In the genomic region with DNA sequence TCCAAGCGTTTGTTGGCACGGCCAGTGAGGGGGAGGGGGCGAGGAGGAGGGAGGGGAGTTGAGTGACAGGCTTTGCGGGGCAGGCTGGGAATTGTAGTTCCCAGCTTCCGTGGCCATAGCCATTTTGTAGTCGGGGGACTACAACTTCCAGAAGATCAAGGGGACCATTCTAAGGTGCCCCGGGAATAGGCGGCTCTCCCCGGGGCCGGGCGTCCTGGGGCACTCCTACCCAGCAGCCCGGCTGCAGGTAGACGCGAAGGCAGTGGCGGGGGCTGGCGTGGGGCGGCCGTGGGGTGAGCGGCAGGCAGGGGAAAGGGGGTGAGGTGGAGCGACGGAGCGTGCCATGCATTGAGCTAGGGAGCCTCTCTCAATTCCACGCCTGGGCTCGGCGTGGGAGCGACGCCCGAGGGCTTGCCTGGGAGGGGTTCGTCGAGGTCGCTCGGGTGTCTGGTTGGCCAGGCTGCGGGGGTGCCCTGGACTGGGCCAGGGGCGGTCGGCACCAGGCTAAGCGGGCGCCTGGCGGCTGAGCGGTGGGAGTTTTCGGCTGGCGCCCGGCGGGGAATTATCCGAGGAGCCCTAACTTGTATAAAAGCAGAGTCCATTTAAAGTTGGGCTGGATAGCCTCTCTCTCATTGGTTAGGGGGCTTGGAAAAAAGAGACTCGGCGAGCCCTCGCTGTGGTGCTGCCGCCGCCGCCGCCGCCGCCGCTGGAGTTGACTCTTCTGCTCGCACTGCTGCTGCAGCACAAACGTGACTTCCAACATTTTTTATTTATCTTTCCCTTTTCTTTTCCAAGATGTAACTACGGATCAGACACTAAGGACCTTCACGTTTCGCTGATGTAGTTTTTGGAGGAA, we compare ENCODE assay signal across 1 cellular context.
TF ChIP-seq lines count a peak whose summit lies in the region.

A gene (plus strand): TSS at position 709 of the 856 bp plus-strand sequence. CDS start 471 bp downstream, outside the sequence.

TF ChIP-seq in HepG2, 621 proteins besides CTCF, POLR2A, EP300 and RAD21 (continued from another document and continues in another):
- TF ChIP-seq, protein P1, sequence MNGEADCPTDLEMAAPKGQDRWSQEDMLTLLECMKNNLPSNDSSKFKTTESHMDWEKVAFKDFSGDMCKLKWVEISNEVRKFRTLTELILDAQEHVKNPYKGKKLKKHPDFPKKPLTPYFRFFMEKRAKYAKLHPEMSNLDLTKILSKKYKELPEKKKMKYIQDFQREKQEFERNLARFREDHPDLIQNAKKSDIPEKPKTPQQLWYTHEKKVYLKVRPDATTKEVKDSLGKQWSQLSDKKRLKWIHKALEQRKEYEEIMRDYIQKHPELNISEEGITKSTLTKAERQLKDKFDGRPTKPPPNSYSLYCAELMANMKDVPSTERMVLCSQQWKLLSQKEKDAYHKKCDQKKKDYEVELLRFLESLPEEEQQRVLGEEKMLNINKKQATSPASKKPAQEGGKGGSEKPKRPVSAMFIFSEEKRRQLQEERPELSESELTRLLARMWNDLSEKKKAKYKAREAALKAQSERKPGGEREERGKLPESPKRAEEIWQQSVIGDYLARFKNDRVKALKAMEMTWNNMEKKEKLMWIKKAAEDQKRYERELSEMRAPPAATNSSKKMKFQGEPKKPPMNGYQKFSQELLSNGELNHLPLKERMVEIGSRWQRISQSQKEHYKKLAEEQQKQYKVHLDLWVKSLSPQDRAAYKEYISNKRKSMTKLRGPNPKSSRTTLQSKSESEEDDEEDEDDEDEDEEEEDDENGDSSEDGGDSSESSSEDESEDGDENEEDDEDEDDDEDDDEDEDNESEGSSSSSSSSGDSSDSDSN (CRISPR knock-in tag; IDR thresholded peaks at IDR 0.05): peak; percentile 97
- TF ChIP-seq, protein P2, sequence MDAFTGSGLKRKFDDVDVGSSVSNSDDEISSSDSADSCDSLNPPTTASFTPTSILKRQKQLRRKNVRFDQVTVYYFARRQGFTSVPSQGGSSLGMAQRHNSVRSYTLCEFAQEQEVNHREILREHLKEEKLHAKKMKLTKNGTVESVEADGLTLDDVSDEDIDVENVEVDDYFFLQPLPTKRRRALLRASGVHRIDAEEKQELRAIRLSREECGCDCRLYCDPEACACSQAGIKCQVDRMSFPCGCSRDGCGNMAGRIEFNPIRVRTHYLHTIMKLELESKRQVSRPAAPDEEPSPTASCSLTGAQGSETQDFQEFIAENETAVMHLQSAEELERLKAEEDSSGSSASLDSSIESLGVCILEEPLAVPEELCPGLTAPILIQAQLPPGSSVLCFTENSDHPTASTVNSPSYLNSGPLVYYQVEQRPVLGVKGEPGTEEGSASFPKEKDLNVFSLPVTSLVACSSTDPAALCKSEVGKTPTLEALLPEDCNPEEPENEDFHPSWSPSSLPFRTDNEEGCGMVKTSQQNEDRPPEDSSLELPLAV (CRISPR knock-in tag; conservative IDR thresholded peaks at IDR 0.05; ENCODE audit: low read depth): no peak
- TF ChIP-seq NCOA2 (CRISPR knock-in tag; IDR thresholded peaks at IDR 0.05): no peak
- peak; percentile 10; the same call in 1 of the 2 replicates for TF ChIP-seq YEATS2 (CRISPR knock-in tag; IDR thresholded peaks at IDR 0.05; ENCODE audit: borderline replicate concordance)
- TF ChIP-seq ZNF720 (CRISPR knock-in tag; IDR thresholded peaks at IDR 0.05): no peak
- 0 out of 2 replicates have a peak, but pooled peaks have one; percentile 47 for TF ChIP-seq ZNF607 (CRISPR knock-in tag; IDR thresholded peaks at IDR 0.05; ENCODE audit: borderline replicate concordance)
- TF ChIP-seq U2AF2 (IDR thresholded peaks at IDR 0.05; ENCODE audit: low read depth, low read length): 0 out of 2 replicates have a peak, but pooled peaks have one; percentile 34
- 0 out of 2 replicates have a peak, but pooled peaks have one; percentile 29 for TF ChIP-seq ZNF546 (CRISPR knock-in tag; conservative IDR thresholded peaks at IDR 0.05)
- no peak for TF ChIP-seq FOXA1 (IDR thresholded peaks at IDR 0.05)
- TF ChIP-seq FOXA1 (CRISPR knock-in tag; IDR thresholded peaks at IDR 0.05): no peak; the same call in 1 of the 2 replicates
- TF ChIP-seq MIER3 (CRISPR knock-in tag; IDR thresholded peaks at IDR 0.05; ENCODE audit: borderline replicate concordance): peak; percentile 26; the same call in 1 of the 2 replicates
- TF ChIP-seq ZNF577 (CRISPR knock-in tag; IDR thresholded peaks at IDR 0.05; ENCODE audit: borderline replicate concordance, low read depth): peak; percentile 92; the same call in 1 of the 2 replicates
- TF ChIP-seq RBM22 (optimal IDR thresholded peaks at IDR 0.05; ENCODE audit: low read length): no peak
- no peak for TF ChIP-seq KLF15 (CRISPR knock-in tag; IDR thresholded peaks at IDR 0.05; ENCODE audit: borderline replicate concordance)
- peak; percentile 92 for TF ChIP-seq ZNF670 (CRISPR knock-in tag; IDR thresholded peaks at IDR 0.05; ENCODE audit: borderline replicate concordance)
- peak; percentile 92 for TF ChIP-seq PHF21A (CRISPR knock-in tag; IDR thresholded peaks at IDR 0.05)
- TF ChIP-seq TBX3 (IDR thresholded peaks at IDR 0.05; ENCODE audit: borderline replicate concordance): 0 out of 2 replicates have a peak, but pooled peaks have one; percentile 50
- TF ChIP-seq GPN1 (CRISPR knock-in tag; IDR thresholded peaks at IDR 0.05; ENCODE audit: borderline replicate concordance): no peak
- TF ChIP-seq, protein P3, sequence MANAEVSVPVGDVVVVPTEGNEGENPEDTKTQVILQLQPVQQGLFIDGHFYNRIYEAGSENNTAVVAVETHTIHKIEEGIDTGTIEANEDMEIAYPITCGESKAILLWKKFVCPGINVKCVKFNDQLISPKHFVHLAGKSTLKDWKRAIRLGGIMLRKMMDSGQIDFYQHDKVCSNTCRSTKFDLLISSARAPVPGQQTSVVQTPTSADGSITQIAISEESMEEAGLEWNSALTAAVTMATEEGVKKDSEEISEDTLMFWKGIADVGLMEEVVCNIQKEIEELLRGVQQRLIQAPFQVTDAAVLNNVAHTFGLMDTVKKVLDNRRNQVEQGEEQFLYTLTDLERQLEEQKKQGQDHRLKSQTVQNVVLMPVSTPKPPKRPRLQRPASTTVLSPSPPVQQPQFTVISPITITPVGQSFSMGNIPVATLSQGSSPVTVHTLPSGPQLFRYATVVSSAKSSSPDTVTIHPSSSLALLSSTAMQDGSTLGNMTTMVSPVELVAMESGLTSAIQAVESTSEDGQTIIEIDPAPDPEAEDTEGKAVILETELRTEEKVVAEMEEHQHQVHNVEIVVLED (CRISPR knock-in tag; IDR thresholded peaks at IDR 0.05; ENCODE audit: borderline replicate concordance): no peak; the same call in 1 of the 2 replicates
- TF ChIP-seq ZNF260 (CRISPR knock-in tag; IDR thresholded peaks at IDR 0.05; ENCODE audit: borderline replicate concordance, low read depth): no peak
- TF ChIP-seq FOXO1 (CRISPR knock-in tag; IDR thresholded peaks at IDR 0.05): peak; percentile 46; the same call in 1 of the 2 replicates
- no peak for TF ChIP-seq ZNF660 (CRISPR knock-in tag; IDR thresholded peaks at IDR 0.05; ENCODE audit: borderline replicate concordance, low read depth)
- TF ChIP-seq ZC3H13 (CRISPR knock-in tag; IDR thresholded peaks at IDR 0.05): peak; percentile 17; the same call in 1 of the 2 replicates
- 0 out of 2 replicates have a peak, but pooled peaks have one; percentile 32 for TF ChIP-seq ZMYM2 (CRISPR knock-in tag; IDR thresholded peaks at IDR 0.05)
- TF ChIP-seq ZFYVE20 (CRISPR knock-in tag; IDR thresholded peaks at IDR 0.05; ENCODE audit: borderline replicate concordance, low read depth): no peak
- TF ChIP-seq ZNF780A (CRISPR knock-in tag; IDR thresholded peaks at IDR 0.05): no peak
- no peak for TF ChIP-seq SRSF9 (IDR thresholded peaks at IDR 0.05; ENCODE audit: borderline replicate concordance, insufficient read depth, low read depth, low read length, poor library complexity, severe bottlenecking)
- TF ChIP-seq, protein P4, sequence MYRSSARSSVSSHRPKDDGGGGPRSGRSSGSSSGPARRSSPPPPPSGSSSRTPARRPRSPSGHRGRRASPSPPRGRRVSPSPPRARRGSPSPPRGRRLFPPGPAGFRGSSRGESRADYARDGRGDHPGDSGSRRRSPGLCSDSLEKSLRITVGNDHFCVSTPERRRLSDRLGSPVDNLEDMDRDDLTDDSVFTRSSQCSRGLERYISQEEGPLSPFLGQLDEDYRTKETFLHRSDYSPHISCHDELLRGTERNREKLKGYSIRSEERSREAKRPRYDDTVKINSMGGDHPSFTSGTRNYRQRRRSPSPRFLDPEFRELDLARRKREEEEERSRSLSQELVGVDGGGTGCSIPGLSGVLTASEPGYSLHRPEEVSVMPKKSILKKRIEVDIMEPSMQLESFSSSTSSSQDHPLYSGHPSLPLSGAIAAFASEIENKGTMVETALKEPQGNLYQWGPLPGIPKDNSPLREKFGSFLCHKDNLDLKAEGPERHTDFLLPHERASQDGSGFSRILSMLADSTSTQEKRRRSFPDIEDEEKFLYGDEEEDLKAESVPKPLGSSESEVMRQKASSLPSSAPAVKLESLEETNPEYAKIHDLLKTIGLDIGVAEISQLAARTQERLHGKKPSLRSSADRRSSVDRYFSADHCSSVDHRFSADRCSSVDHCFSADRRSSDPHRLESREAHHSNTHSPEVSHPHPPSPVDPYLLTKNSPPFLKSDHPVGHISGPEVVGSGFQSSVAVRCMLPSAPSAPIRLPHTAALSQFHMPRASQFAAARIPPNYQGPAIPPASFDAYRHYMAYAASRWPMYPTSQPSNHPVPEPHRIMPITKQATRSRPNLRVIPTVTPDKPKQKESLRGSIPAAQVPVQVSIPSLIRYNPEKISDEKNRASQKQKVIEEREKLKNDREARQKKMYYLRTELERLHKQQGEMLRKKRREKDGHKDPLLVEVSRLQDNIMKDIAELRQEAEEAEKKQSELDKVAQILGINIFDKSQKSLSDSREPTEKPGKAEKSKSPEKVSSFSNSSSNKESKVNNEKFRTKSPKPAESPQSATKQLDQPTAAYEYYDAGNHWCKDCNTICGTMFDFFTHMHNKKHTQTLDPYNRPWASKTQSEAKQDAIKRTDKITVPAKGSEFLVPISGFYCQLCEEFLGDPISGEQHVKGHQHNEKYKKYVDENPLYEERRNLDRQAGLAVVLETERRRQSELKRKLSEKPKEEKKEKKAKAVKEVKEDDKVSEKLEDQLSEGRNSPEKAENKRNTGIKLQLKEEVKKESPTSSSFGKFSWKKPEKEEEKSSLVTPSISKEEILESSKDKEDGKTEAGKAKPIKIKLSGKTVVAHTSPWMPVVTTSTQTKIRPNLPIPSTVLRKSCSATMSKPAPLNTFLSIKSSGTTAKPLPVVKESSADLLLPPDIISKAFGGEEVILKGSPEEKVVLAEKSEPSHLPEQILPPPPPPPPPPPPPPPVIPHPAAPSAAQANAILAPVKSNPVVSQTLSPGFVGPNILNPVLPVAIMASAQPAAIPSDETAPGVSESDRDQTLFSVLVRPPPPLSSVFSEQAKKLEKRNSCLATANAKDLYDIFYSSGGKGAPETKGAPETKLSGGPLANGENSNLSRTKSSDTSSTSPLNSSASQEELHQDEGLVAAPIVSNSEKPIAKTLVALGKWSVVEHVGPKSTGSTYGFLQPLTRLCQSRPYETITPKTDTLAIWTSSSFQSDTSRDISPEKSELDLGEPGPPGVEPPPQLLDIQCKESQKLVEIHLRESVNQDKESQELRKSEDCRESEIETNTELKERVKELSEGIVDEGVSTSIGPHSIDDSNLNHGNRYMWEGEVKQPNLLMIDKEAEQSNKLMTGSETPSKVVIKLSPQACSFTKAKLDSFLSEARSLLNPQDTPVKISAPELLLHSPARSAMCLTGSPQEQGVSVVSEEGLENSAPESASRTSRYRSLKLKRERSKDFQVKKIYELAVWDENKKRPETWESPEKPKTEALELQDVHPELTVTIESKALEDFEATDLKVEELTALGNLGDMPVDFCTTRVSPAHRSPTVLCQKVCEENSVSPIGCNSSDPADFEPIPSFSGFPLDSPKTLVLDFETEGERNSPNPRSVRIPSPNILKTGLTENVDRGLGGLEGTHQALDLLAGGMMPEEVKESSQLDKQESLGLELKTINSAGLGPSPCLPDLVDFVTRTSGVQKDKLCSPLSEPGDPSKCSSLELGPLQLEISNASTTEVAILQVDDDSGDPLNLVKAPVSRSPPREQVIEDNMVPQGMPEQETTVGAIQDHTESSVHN (CRISPR knock-in tag; IDR thresholded peaks at IDR 0.05): peak; percentile 65; the same call in 1 of the 2 replicates
- peak; percentile 81 for TF ChIP-seq HDAC1 (CRISPR knock-in tag; IDR thresholded peaks at IDR 0.05)
- no peak for TF ChIP-seq NFKBIZ (CRISPR knock-in tag; IDR thresholded peaks at IDR 0.05)
